3 cellular contexts compared by ENCODE assay signal in the genomic region with DNA sequence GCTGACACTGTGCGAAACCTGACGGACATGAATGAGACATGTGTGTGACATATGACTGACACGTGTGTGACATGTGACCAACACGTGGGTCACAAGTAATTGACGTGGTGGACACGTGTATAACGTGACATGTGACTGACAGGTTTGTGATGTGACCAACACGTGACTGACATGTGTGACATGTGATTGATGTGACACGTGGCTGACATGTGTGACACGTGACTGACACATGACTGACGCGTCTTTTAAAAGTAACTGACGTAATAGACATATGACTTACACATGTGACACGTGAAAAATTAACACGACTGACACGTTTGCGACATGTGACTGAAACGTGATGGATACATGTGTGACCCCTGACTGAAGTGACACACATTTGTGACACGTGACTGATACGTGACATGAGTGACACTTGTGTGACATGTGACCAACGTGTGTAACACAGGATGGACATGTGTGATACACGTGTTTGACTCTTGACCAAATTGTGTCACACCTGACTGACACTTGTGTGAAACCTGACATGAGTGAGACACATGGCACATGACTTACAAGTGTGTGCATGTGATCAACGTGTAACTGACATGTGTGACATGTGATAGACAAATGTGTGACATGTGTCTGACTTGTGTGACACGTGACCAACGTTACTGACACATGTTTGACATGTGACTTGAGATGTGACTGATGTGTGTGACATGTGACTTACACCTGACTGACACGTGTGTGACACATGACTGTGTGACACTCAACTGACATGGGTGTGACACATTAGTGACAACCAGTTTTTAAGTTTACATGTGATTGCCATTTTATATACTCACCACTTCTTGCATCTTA.
A peak's percentile ranks its signal among the peaks of the same experiment; 100 is the strongest.
TF ChIP-seq lines count a peak whose summit lies in the region.

No MANE protein-coding gene starts in this region.

TF ChIP-seq in IMR-90, 13 proteins besides CTCF, POLR2A, EP300 and RAD21:
- TF ChIP-seq SMC3 (IDR thresholded peaks at IDR 0.05; ENCODE audit: low read depth, low read length) (no peak), FOS (IDR thresholded peaks at IDR 0.05; ENCODE audit: low read depth, low read length) (no peak), NFE2L2 (IDR thresholded peaks at IDR 0.05; ENCODE audit: low read depth, low read length) (no peak), MAFK (IDR thresholded peaks at IDR 0.05; ENCODE audit: low read depth, low read length) (no peak), BHLHE40 (IDR thresholded peaks at IDR 0.05; ENCODE audit: low read depth, low read length) (no peak), RFX5 (IDR thresholded peaks at IDR 0.05; ENCODE audit: low read depth, low read length) (no peak), CEBPB (IDR thresholded peaks at IDR 0.05; ENCODE audit: low read depth, low read length) (no peak), MXI1 (IDR thresholded peaks at IDR 0.05; ENCODE audit: borderline replicate concordance, low read depth, low read length) (no peak), RCOR1 (IDR thresholded peaks at IDR 0.05; ENCODE audit: insufficient replicate concordance, low read length) (no peak), CHD1 (IDR thresholded peaks at IDR 0.05; ENCODE audit: low read depth, low read length) (no peak)
- TF ChIP-seq, protein P1, sequence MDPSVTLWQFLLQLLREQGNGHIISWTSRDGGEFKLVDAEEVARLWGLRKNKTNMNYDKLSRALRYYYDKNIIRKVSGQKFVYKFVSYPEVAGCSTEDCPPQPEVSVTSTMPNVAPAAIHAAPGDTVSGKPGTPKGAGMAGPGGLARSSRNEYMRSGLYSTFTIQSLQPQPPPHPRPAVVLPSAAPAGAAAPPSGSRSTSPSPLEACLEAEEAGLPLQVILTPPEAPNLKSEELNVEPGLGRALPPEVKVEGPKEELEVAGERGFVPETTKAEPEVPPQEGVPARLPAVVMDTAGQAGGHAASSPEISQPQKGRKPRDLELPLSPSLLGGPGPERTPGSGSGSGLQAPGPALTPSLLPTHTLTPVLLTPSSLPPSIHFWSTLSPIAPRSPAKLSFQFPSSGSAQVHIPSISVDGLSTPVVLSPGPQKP (IDR thresholded peaks at IDR 0.05; ENCODE audit: borderline replicate concordance, low read depth, low read length): no peak
TF ChIP-seq in IMR-90: peak in this region for 0.

TF ChIP-seq in K562, 482 proteins besides CTCF, POLR2A, EP300 and RAD21 (continues in another document):
- TF ChIP-seq COPS2 (conservative IDR thresholded peaks at IDR 0.05) (no peak), HOMEZ (CRISPR knock-in tag; IDR thresholded peaks at IDR 0.05) (no peak), CEBPG (CRISPR knock-in tag; IDR thresholded peaks at IDR 0.05) (peak; percentile 18; the same call in 1 of the 2 replicates), CEBPG (tag; conservative IDR thresholded peaks at IDR 0.05 in 1 of 2, IDR thresholded peaks at IDR 0.05 in 1 of 2) (no peak), TOE1 (IDR thresholded peaks at IDR 0.05; ENCODE audit: borderline replicate concordance) (no peak), TOE1 (CRISPR knock-in tag; IDR thresholded peaks at IDR 0.05; ENCODE audit: borderline replicate concordance, low read depth) (no peak), DDX20 (tag; IDR thresholded peaks at IDR 0.05; ENCODE audit: low read depth) (no peak), TFE3 (CRISPR knock-in tag; IDR thresholded peaks at IDR 0.05) (peak; percentile 85), ZNF143 (CRISPR knock-in tag; IDR thresholded peaks at IDR 0.05) (no peak), BHLHE40 (IDR thresholded peaks at IDR 0.05; ENCODE audit: low read length) (peak; percentile 47), CBX5 (IDR thresholded peaks at IDR 0.05; ENCODE audit: borderline replicate concordance, low read depth) (no peak), IRF2 (CRISPR knock-in tag; IDR thresholded peaks at IDR 0.05) (peak; percentile 62; the same call in 1 of the 2 replicates), TEAD4 (IDR thresholded peaks at IDR 0.05; ENCODE audit: low read length) (no peak), TEAD4 (CRISPR knock-in tag; IDR thresholded peaks at IDR 0.05; ENCODE audit: borderline replicate concordance) (peak; percentile 19; the same call in 1 of the 2 replicates), ZNF316 (IDR thresholded peaks at IDR 0.05) (no peak), CLOCK (CRISPR knock-in tag; IDR thresholded peaks at IDR 0.05; ENCODE audit: borderline replicate concordance) (peak; percentile 84)
- TF ChIP-seq, protein P2, sequence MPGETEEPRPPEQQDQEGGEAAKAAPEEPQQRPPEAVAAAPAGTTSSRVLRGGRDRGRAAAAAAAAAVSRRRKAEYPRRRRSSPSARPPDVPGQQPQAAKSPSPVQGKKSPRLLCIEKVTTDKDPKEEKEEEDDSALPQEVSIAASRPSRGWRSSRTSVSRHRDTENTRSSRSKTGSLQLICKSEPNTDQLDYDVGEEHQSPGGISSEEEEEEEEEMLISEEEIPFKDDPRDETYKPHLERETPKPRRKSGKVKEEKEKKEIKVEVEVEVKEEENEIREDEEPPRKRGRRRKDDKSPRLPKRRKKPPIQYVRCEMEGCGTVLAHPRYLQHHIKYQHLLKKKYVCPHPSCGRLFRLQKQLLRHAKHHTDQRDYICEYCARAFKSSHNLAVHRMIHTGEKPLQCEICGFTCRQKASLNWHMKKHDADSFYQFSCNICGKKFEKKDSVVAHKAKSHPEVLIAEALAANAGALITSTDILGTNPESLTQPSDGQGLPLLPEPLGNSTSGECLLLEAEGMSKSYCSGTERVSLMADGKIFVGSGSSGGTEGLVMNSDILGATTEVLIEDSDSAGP (CRISPR knock-in tag; IDR thresholded peaks at IDR 0.05): peak; percentile 3; the same call in 1 of the 2 replicates

TF ChIP-seq in neural cell, 6 proteins besides CTCF, POLR2A, EP300 and RAD21:
- TF ChIP-seq SMC3 (conservative IDR thresholded peaks at IDR 0.05; ENCODE audit: poor library complexity) (no peak), EZH2 (IDR thresholded peaks at IDR 0.05; ENCODE audit: borderline replicate concordance, insufficient read depth, low read length, poor library complexity, severe bottlenecking) (no peak), POLR2AphosphoS5 (IDR thresholded peaks at IDR 0.05) (no peak), TAF1 (IDR thresholded peaks at IDR 0.05; ENCODE audit: low read depth) (no peak), MXI1 (conservative IDR thresholded peaks at IDR 0.05; ENCODE audit: poor library complexity, severe bottlenecking) (no peak)
- TF ChIP-seq, protein P3, sequence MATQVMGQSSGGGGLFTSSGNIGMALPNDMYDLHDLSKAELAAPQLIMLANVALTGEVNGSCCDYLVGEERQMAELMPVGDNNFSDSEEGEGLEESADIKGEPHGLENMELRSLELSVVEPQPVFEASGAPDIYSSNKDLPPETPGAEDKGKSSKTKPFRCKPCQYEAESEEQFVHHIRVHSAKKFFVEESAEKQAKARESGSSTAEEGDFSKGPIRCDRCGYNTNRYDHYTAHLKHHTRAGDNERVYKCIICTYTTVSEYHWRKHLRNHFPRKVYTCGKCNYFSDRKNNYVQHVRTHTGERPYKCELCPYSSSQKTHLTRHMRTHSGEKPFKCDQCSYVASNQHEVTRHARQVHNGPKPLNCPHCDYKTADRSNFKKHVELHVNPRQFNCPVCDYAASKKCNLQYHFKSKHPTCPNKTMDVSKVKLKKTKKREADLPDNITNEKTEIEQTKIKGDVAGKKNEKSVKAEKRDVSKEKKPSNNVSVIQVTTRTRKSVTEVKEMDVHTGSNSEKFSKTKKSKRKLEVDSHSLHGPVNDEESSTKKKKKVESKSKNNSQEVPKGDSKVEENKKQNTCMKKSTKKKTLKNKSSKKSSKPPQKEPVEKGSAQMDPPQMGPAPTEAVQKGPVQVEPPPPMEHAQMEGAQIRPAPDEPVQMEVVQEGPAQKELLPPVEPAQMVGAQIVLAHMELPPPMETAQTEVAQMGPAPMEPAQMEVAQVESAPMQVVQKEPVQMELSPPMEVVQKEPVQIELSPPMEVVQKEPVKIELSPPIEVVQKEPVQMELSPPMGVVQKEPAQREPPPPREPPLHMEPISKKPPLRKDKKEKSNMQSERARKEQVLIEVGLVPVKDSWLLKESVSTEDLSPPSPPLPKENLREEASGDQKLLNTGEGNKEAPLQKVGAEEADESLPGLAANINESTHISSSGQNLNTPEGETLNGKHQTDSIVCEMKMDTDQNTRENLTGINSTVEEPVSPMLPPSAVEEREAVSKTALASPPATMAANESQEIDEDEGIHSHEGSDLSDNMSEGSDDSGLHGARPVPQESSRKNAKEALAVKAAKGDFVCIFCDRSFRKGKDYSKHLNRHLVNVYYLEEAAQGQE (IDR thresholded peaks at IDR 0.05; ENCODE audit: borderline replicate concordance): no peak
